In the genomic region with DNA sequence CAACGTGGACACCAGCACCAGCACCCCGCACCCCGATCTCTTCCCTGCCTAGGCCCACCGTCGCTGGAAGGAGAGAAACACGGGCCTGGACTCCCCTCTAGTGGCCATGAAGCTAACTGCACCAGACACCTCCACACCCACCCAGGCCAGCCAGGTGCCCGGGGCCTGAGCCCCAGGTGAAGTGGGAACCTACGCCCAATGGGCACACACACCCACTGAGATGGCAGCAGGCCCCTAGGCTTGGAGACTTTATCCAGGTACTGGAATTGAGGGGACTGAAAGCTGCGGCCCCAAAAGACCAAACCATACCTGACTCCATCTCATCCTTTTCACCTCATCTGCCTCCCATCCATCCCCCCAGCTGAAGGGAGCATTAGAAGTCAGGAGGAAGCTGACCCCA, we compare ENCODE assay signal across 8 cellular contexts.
A peak's percentile ranks its signal among the peaks of the same experiment; 100 is the strongest.
DNase-seq lines count a peak whose midpoint lies in the region; ATAC-seq and TF ChIP-seq lines count a peak whose summit lies in the region.

No MANE protein-coding gene starts in this region.

- no peaks in the 10 kb centered on the region for H3K4me1 ChIP-seq in OCI-LY1 (ENCODE audit: insufficient read depth, low read length, severe bottlenecking)
- no peaks in the 10 kb centered on the region for H3K4me1 ChIP-seq in gastroesophageal sphincter

- no peaks in the 10 kb centered on the region for H3K36me3 ChIP-seq in OCI-LY1 (ENCODE audit: insufficient read depth, low read length)
- H3K36me3 ChIP-seq in gastroesophageal sphincter, result no peaks in the 10 kb centered on the region

- no peak overlapping the region for H2AFZ ChIP-seq in OCI-LY1 (ENCODE audit: low read length)

- TF ChIP-seq CTCF in GM10248 (IDR thresholded peaks at IDR 0.05; ENCODE audit: control extremely low read depth, extremely low read depth, low read depth, missing control alignments), result peak; percentile 85
- TF ChIP-seq CTCF in OCI-LY1 (IDR thresholded peaks at IDR 0.05; ENCODE audit: low read length), result peak; percentile 67
- TF ChIP-seq CTCF in gastroesophageal sphincter (IDR thresholded peaks at IDR 0.05), result peak in 3 of 4 experiments; percentile 73 to 81 (median 78)

- H3K27me3 ChIP-seq in OCI-LY1 (ENCODE audit: insufficient read depth, low read length) (no peaks in the 10 kb centered on the region), gastroesophageal sphincter (peaks cover 47% of the 10 kb centered on the region)

- 0 to 3% methylated on average over 3 to 7 of the region's 9 CpGs for WGBS in gastroesophageal sphincter (ENCODE audit: low coverage in 1 of 2), 2 donors

- peak; percentile 87 for DNase-seq in GM10248 (ENCODE audit: extremely low spot score)
- peak; percentile 17 for DNase-seq in activated T-helper 1 cell treated with Interleukin-2 at 50 U/mL for 16 hours (ENCODE audit: low read depth)
- peak; percentile 82 for DNase-seq in posterior vena cava (ENCODE audit: low spot score)

- intact Hi-C loops in posterior vena cava (cut with DNase I), result loop anchor here in 1 of 2 donors (10.0 kb wide), 1 partner anchor 1367 kb away; no protein-coding TSS in a partner anchor

- no peaks in the 10 kb centered on the region for H3F3A ChIP-seq in OCI-LY1 (ENCODE audit: insufficient read depth, low read length)

- no peaks in the 10 kb centered on the region for H3K9me2 ChIP-seq in OCI-LY1 (ENCODE audit: low read depth, low read length)

- H3K9ac ChIP-seq in OCI-LY1 (ENCODE audit: low read length), result no peak overlapping the region

- CTCF ChIA-PET in GM10248 (lab: Yijun Ruan, JAX), result interaction anchor here (0.6 to 2.8 kb wide), 32 partner anchors 9 to 1367 kb away, joined by 3 to 17 read pairs (median 4); no protein-coding TSS in a partner anchor

- H3K4me2 ChIP-seq in OCI-LY1 (ENCODE audit: low read length), result no peak overlapping the region

- POLR2A ChIA-PET in GM10248 (lab: Yijun Ruan, JAX), result no interaction called here

- no peak overlapping the region for H3K27ac ChIP-seq in OCI-LY1 (ENCODE audit: low read depth, low read length, poor library complexity, severe bottlenecking)
- H3K27ac ChIP-seq in gastroesophageal sphincter, result no peak overlapping the region

- ATAC-seq in HG03354 (IDR thresholded peaks at IDR 0.05; ENCODE audit: poor library complexity, severe bottlenecking, unreplicated experiment), result peak; percentile 68
- ATAC-seq in gastroesophageal sphincter, result no peak
- no peak for ATAC-seq in HG03196 (IDR thresholded peaks at IDR 0.05; ENCODE audit: unreplicated experiment)
- no peak for ATAC-seq in HG02571 (IDR thresholded peaks at IDR 0.05; ENCODE audit: unreplicated experiment)

- no peak for TF ChIP-seq EP300 in gastroesophageal sphincter (IDR thresholded peaks at IDR 0.05)

- H4K20me1 ChIP-seq in OCI-LY1 (ENCODE audit: insufficient read depth, low read length), result no peaks in the 10 kb centered on the region

- H3K9me3 ChIP-seq in OCI-LY1 (ENCODE audit: low read length) (no peaks in the 10 kb centered on the region), gastroesophageal sphincter (no peaks in the 10 kb centered on the region)

- no peak for TF ChIP-seq POLR2A in gastroesophageal sphincter (IDR thresholded peaks at IDR 0.05)

- H3K79me2 ChIP-seq in OCI-LY1 (ENCODE audit: insufficient read depth, low read length), result no peaks in the 10 kb centered on the region

- H3K4me3 ChIP-seq in OCI-LY1 (ENCODE audit: low read depth, low read length, poor library complexity, severe bottlenecking), result no peak overlapping the region
- H3K4me3 ChIP-seq in gastroesophageal sphincter, result no peak overlapping the region

Comparison
In these comparisons a context has a peak if more than half of its experiments do, and no peak if none do; other contexts are left out.
1. DNase-seq: peak in every context shown above with its lines; median percentile 87 in GM10248; 82 in posterior vena cava; 17 in activated T-helper 1 cell treated with Interleukin-2 at 50 U/mL for 16 hours.